ENCODE assay signal across 4 cellular contexts in genomic region chr11:18197738-18198137, GRCh38. TPM values are rescaled to one million over a fixed set of nuclear protein-coding genes. Genes with fewer than 3 reads are reported as not detected.
"Had no signal": no experiment of that assay in that cellular context is flagged by ENCODE, and none has a peak within 500 bp of the region (broad histone marks: within the 10 kb centered on the region; RNA-seq: fewer than 3 reads in every experiment).

No MANE protein-coding gene starts in this region.

RNA-seq across cellular contexts. Expression of gene MRGPRX4, which starts 25.1 kb away (rescaled TPM):
- total RNA-seq: LHCN-M2, M059J, MCF 10A, NCI-H460 had no signal

RNA-seq across cellular contexts. Expression of gene SAA4, which starts 38.9 kb away (rescaled TPM):
- total RNA-seq: LHCN-M2, M059J, MCF 10A, NCI-H460 had no signal

RNA-seq across cellular contexts. Expression of gene SAA2, which starts 50.7 kb away (rescaled TPM):
- total RNA-seq: LHCN-M2, NCI-H460 had no signal
